In genomic region chr2:38443021-38443541, GRCh38 we compare ENCODE assay signal across 1 cellular context.
TF ChIP-seq lines count a peak whose summit lies in the region.

No MANE protein-coding gene starts in this region.

TF ChIP-seq in GM23338, 12 proteins besides CTCF, POLR2A, EP300 and RAD21 (continued from another document):
- no peak for TF ChIP-seq REST (IDR thresholded peaks at IDR 0.05; ENCODE audit: unreplicated experiment)
- no peak for TF ChIP-seq ETS1 (IDR thresholded peaks at IDR 0.05)
- no peak for TF ChIP-seq STAT1 (IDR thresholded peaks at IDR 0.05; ENCODE audit: unreplicated experiment)
- no peak for TF ChIP-seq CREB1 (CRISPR knock-in tag; IDR thresholded peaks at IDR 0.05; ENCODE audit: low read depth)
- no peak for TF ChIP-seq EZH2phosphoT487 (IDR thresholded peaks at IDR 0.05; ENCODE audit: unreplicated experiment)
- no peak for TF ChIP-seq NANOG (IDR thresholded peaks at IDR 0.05; ENCODE audit: borderline replicate concordance)
- TF ChIP-seq ZNF114 (CRISPR knock-in tag; IDR thresholded peaks at IDR 0.05), result no peak
- no peak for TF ChIP-seq POLR2AphosphoS5 (IDR thresholded peaks at IDR 0.05; ENCODE audit: low read depth)
- TF ChIP-seq EZH2 (IDR thresholded peaks at IDR 0.05; ENCODE audit: low read depth, unreplicated experiment), result no peak
- TF ChIP-seq ZNF331 (CRISPR knock-in tag; IDR thresholded peaks at IDR 0.05; ENCODE audit: low read depth), result no peak
